Comparison of ENCODE assay signal across 8 cellular contexts in genomic region chr2:160429248-160430000, GRCh38.
DNase-seq lines count a peak whose midpoint lies in the region; ATAC-seq and TF ChIP-seq lines count a peak whose summit lies in the region.

No MANE protein-coding gene starts in this region.

- peaks cover 57% of the 10 kb centered on the region for H3K4me1 Mint-ChIP-seq in activated naive CD8-positive, alpha-beta T cell treated with anti-CD3 and anti-CD28 coated beads for 36 hours
- H3K4me1 Mint-ChIP-seq in immature natural killer cell = peaks cover 40 to 59% of the 10 kb centered on the region in 2 donors

- WGBS in thymus = 29% methylated on average over 1 of the region's 1 CpG

- no peak overlapping the region for H3K4me3 ChIP-seq in GM12875 (ENCODE audit: low read depth, low read length)
- no peak overlapping the region for H3K4me3 ChIP-seq in thymus (ENCODE audit: low read length)

- H3K27me3 Mint-ChIP-seq in activated naive CD8-positive, alpha-beta T cell treated with anti-CD3 and anti-CD28 coated beads for 36 hours = no peaks in the 10 kb centered on the region
- H3K27me3 Mint-ChIP-seq in immature natural killer cell (ENCODE audit: low read depth in 3 of 3) = no peaks in the 10 kb centered on the region

- peak overlapping the region; percentile 33 for H3K27ac ChIP-seq in thymus (ENCODE audit: low read depth)

- ATAC-seq in HG03196 (IDR thresholded peaks at IDR 0.05; ENCODE audit: unreplicated experiment) = no peak

- no peaks in the 10 kb centered on the region for H3K27me3 ChIP-seq in thymus (ENCODE audit: control insufficient read depth, insufficient read depth)

- peaks cover 3% of the 10 kb centered on the region for H3K4me1 ChIP-seq in thymus (ENCODE audit: control insufficient read depth, insufficient read depth, low read length)

- H3K36me3 Mint-ChIP-seq in activated naive CD8-positive, alpha-beta T cell treated with anti-CD3 and anti-CD28 coated beads for 36 hours = peaks cover 24% of the 10 kb centered on the region
- H3K36me3 Mint-ChIP-seq in immature natural killer cell = no peaks in the 10 kb centered on the region

- peak; percentile 23; the same call in 1 of the 2 replicates for TF ChIP-seq CTCF in GM12875 (IDR thresholded peaks at IDR 0.05; ENCODE audit: borderline replicate concordance, insufficient read depth, low read depth, low read length)

- H3K36me3 ChIP-seq in thymus (ENCODE audit: control insufficient read depth, insufficient read depth) = no peaks in the 10 kb centered on the region

- DNase-seq in AG20443 (ENCODE audit: low spot score) (peak; percentile 12), NCI-H2171 (lab: John Stamatoyannopoulos, UW) (peak; percentile 10), immature natural killer cell (peak; percentile 52 to 59 (median 58))
- no peak for DNase-seq in activated naive CD8-positive, alpha-beta T cell treated with anti-CD3 and anti-CD28 coated beads for 36 hours
- no peak for DNase-seq in activated CD8-positive, alpha-beta memory T cell treated with anti-CD3 and anti-CD28 coated beads, Interleukin-2, amount 50 U/mL, for 48 hours

- peak overlapping the region; percentile 91 for H3K27ac Mint-ChIP-seq in activated naive CD8-positive, alpha-beta T cell treated with anti-CD3 and anti-CD28 coated beads for 36 hours
- peak overlapping the region; percentile 88 to 95 (median 92) for H3K27ac Mint-ChIP-seq in immature natural killer cell

- H3K4me3 Mint-ChIP-seq in activated naive CD8-positive, alpha-beta T cell treated with anti-CD3 and anti-CD28 coated beads for 36 hours = no peak overlapping the region
- H3K4me3 Mint-ChIP-seq in immature natural killer cell = peak overlapping the region; percentile 18 to 90 (median 56)

- peaks cover 8% of the 10 kb centered on the region for H3K9me3 Mint-ChIP-seq in activated naive CD8-positive, alpha-beta T cell treated with anti-CD3 and anti-CD28 coated beads for 36 hours
- no peaks in the 10 kb centered on the region for H3K9me3 Mint-ChIP-seq in immature natural killer cell

- no peaks in the 10 kb centered on the region for H3K9me3 ChIP-seq in thymus (ENCODE audit: control insufficient read depth)

Comparison
In these comparisons a context has a peak if more than half of its experiments do, and no peak if none do; other contexts are left out.
1. DNase-seq: peak in AG20443 (single experiment), NCI-H2171 (single experiment) and immature natural killer cell (3 of 3); none in activated naive CD8-positive, alpha-beta T cell treated with anti-CD3 and anti-CD28 coated beads for 36 hours (single experiment) and activated CD8-positive, alpha-beta memory T cell treated with anti-CD3 and anti-CD28 coated beads, Interleukin-2, amount 50 U/mL, for 48 hours (single experiment).